1 cellular context compared by ENCODE assay signal in genomic region chr13:78897200-78897599, GRCh38.
TF ChIP-seq lines count a peak whose summit lies in the region.

No MANE protein-coding gene starts in this region.

TF ChIP-seq in liver, 16 proteins besides CTCF, POLR2A, EP300 and RAD21 (continued from another document):
- TF ChIP-seq REST (IDR thresholded peaks at IDR 0.05), result no peak
- TF ChIP-seq TAF1 (conservative IDR thresholded peaks at IDR 0.05), result no peak
- TF ChIP-seq EGR1 (IDR thresholded peaks at IDR 0.05; ENCODE audit: low read depth in 2 of 2), result no peak
- peak; percentile 10 for TF ChIP-seq HNF4G (IDR thresholded peaks at IDR 0.05)
